Comparison of ENCODE assay signal across 8 cellular contexts in genomic region chr17:44222112-44222869, GRCh38. TPM values are rescaled to one million over a fixed set of nuclear protein-coding genes. Genes with fewer than 3 reads are reported as not detected.
DNase-seq lines count a peak whose midpoint lies in the region; ATAC-seq and TF ChIP-seq lines count a peak whose summit lies in the region.

No MANE protein-coding gene starts in this region.

- CTCF ChIA-PET in PC-3 (lab: Charles Lee): interaction anchor here (0.6 to 1.8 kb wide), 8 partner anchors 14 to 398 kb away, joined by 3 to 8 read pairs (median 5); no protein-coding TSS in a partner anchor

- DNase-seq in DMS 273 treated with DMSO at 0.1 percent for 48 hours (lab: John Stamatoyannopoulos, UW): peak; percentile 89
- DNase-seq in PC-3: peak; percentile 83
- peak; percentile 64 for DNase-seq in activated naive CD8-positive, alpha-beta T cell treated with anti-CD3 and anti-CD28 coated beads, Interleukin-2, amount 50 U/mL, for 24 hours
- DNase-seq in Right ventricle myocardium inferior (ENCODE audit: missing footprints): peak; percentile 87

- H4K20me1 ChIP-seq in PC-3 (ENCODE audit: low read length): no peaks in the 10 kb centered on the region

- no peaks in the 10 kb centered on the region for H3K27me3 Mint-ChIP-seq in activated naive CD8-positive, alpha-beta T cell treated with anti-CD3 and anti-CD28 coated beads, Interleukin-2, amount 50 U/mL, for 24 hours

- ATAC-seq in PC-3: peak; percentile 21
- no peak for ATAC-seq in activated naive CD8-positive, alpha-beta T cell treated with anti-CD3 and anti-CD28 coated beads, Interleukin-2, amount 50 U/mL, for 24 hours
- ATAC-seq in Right ventricle myocardium inferior: peak; percentile 51
- no peak for ATAC-seq in GM18870 (IDR thresholded peaks at IDR 0.05; ENCODE audit: unreplicated experiment)
- ATAC-seq in HG03280 (IDR thresholded peaks at IDR 0.05; ENCODE audit: unreplicated experiment): no peak

- peaks cover 42% of the 10 kb centered on the region for H3K79me2 ChIP-seq in PC-3 (ENCODE audit: low read length)

- no peak overlapping the region for H3K27ac ChIP-seq in HUES64 (ENCODE audit: low read depth, low read length)
- H3K27ac ChIP-seq in PC-3 (ENCODE audit: low read length): peak overlapping the region; percentile 87

- H3K9me3 ChIP-seq in HUES64 (ENCODE audit: insufficient read depth, low read depth, low read length): no peaks in the 10 kb centered on the region
- H3K9me3 ChIP-seq in PC-3 (ENCODE audit: low read length): no peaks in the 10 kb centered on the region
- no peaks in the 10 kb centered on the region for H3K9me3 ChIP-seq in neuron (ENCODE audit: low read length)

- H3K9me2 ChIP-seq in PC-3 (replicated peaks; ENCODE audit: low read length): no peaks in the 10 kb centered on the region

- peak; percentile 36 for TF ChIP-seq CTCF in PC-3 (conservative IDR thresholded peaks at IDR 0.05; ENCODE audit: low read depth, low read length)

- intact Hi-C loops in PC-3 (cut with micrococcal nuclease): loop anchor here (1.0 kb wide), 1 partner anchor 102 kb away; the partner anchor contains the start of gene SLC25A39
- intact Hi-C loops in Right ventricle myocardium inferior (cut with DNase I): loop anchor here (5.0 kb wide), 1 partner anchor 50 kb away; no protein-coding TSS in a partner anchor

- peak overlapping the region; percentile 89 for H3K4me3 Mint-ChIP-seq in activated naive CD8-positive, alpha-beta T cell treated with anti-CD3 and anti-CD28 coated beads, Interleukin-2, amount 50 U/mL, for 24 hours

- H3K9ac ChIP-seq in HUES64 (ENCODE audit: low read depth, low read length): peak overlapping the region; percentile 98
- peak overlapping the region; percentile 97 for H3K9ac ChIP-seq in PC-3 (ENCODE audit: low read length)

- H3K4me1 Mint-ChIP-seq in activated naive CD8-positive, alpha-beta T cell treated with anti-CD3 and anti-CD28 coated beads, Interleukin-2, amount 50 U/mL, for 24 hours: peaks cover 21% of the 10 kb centered on the region

- H3K4me3 ChIP-seq in HUES64 (ENCODE audit: low read length) (peak overlapping the region; percentile 82), PC-3 (ENCODE audit: low read length) (peak overlapping the region; percentile 95), neuron (ENCODE audit: low read length) (peak overlapping the region; percentile 94)

- H3K4me1 ChIP-seq in HUES64 (ENCODE audit: insufficient read depth, low read length) (peaks cover 12% of the 10 kb centered on the region), PC-3 (ENCODE audit: insufficient read depth, low read length) (peaks cover 38% of the 10 kb centered on the region), neuron (ENCODE audit: insufficient read depth, low read length) (peaks cover 18% of the 10 kb centered on the region)

- peaks cover 10% of the 10 kb centered on the region for H3F3A ChIP-seq in PC-3 (ENCODE audit: low read length, unreplicated experiment)

- H3K27ac Mint-ChIP-seq in activated naive CD8-positive, alpha-beta T cell treated with anti-CD3 and anti-CD28 coated beads, Interleukin-2, amount 50 U/mL, for 24 hours: peak overlapping the region; percentile 86

- peak overlapping the region; percentile 94 for H3K4me2 ChIP-seq in PC-3 (ENCODE audit: low read length)

- no peaks in the 10 kb centered on the region; the same call in 1 of the 2 replicates for H3K36me3 ChIP-seq in HUES64 (ENCODE audit: insufficient read depth, low read length)
- H3K36me3 ChIP-seq in PC-3 (ENCODE audit: low read depth, low read length): peaks cover under 1% of the 10 kb centered on the region; the same call in 1 of the 2 replicates
- peaks cover 2% of the 10 kb centered on the region for H3K36me3 ChIP-seq in neuron (ENCODE audit: insufficient read depth, low read length)

- POLR2A ChIA-PET in PC-3 (lab: Charles Lee; ENCODE audit: unreplicated experiment): interaction anchor here (0.6 to 1.0 kb wide), 5 partner anchors 58 to 1224 kb away, joined by 3 to 20 read pairs (median 5); partner anchors contain the start of gene RPL27

- H3K27me3 ChIP-seq in HUES64 (ENCODE audit: insufficient read depth, low read length): no peaks in the 10 kb centered on the region; the same call in 1 of the 2 replicates
- no peaks in the 10 kb centered on the region for H3K27me3 ChIP-seq in PC-3 (ENCODE audit: low read length)
- no peaks in the 10 kb centered on the region for H3K27me3 ChIP-seq in neuron (ENCODE audit: insufficient read depth, low read length)

- H3K36me3 Mint-ChIP-seq in activated naive CD8-positive, alpha-beta T cell treated with anti-CD3 and anti-CD28 coated beads, Interleukin-2, amount 50 U/mL, for 24 hours (ENCODE audit: low read depth): peaks cover 6% of the 10 kb centered on the region

- no peaks in the 10 kb centered on the region for H3K9me3 Mint-ChIP-seq in activated naive CD8-positive, alpha-beta T cell treated with anti-CD3 and anti-CD28 coated beads, Interleukin-2, amount 50 U/mL, for 24 hours

- peak overlapping the region; percentile 58 for H2AFZ ChIP-seq in PC-3 (ENCODE audit: low read length)
- H2AFZ ChIP-seq in neuron (ENCODE audit: low read depth, low read length): no peak overlapping the region

- 3% methylated on average over 36 of the region's 36 CpGs for WGBS in HUES64

- BruUV-seq in PC-3 (replicated peaks; lab: Mats Ljungman, UMichigan): no TSS peak

RNA-seq across cellular contexts. Expression of gene UBTF, which starts 2.8 kb away (rescaled TPM):
- 78.3 TPM for polyA plus RNA-seq in HUES64 (2013, experiment 1 of 2)
- polyA plus RNA-seq in HUES64 (2013, experiment 2 of 2): 65.2 TPM
- total RNA-seq in PC-3 (2014; rRNA removed) (139 and 183 TPM in 2 replicates), Right ventricle myocardium inferior (57.5 TPM)

RNA-seq across cellular contexts. Expression of gene ATXN7L3, which starts 22.6 kb away (rescaled TPM):
- 63.7 TPM for polyA plus RNA-seq in HUES64 (2013, experiment 1 of 2)
- polyA plus RNA-seq in HUES64 (2013, experiment 2 of 2): 69.1 TPM
- total RNA-seq in PC-3 (2014; rRNA removed): 73.9 and 78.3 TPM in 2 replicates
- total RNA-seq in Right ventricle myocardium inferior: 40.8 TPM

RNA-seq across cellular contexts. Expression of gene TMUB2, which starts 35.5 kb away (rescaled TPM):
- 17.6 TPM for polyA plus RNA-seq in HUES64 (2013, experiment 1 of 2)
- 16.2 TPM for polyA plus RNA-seq in HUES64 (2013, experiment 2 of 2)
- total RNA-seq in PC-3 (2014; rRNA removed) (38.3 and 43.4 TPM in 2 replicates), Right ventricle myocardium inferior (20.8 TPM)

RNA-seq across cellular contexts. Expression of gene SLC4A1, which starts 45.6 kb away (rescaled TPM):
- not detected for polyA plus RNA-seq in HUES64 (2013, experiment 1 of 2)
- not detected for polyA plus RNA-seq in HUES64 (2013, experiment 2 of 2)
- total RNA-seq in PC-3 (2014; rRNA removed) (not detected in 2 replicates), Right ventricle myocardium inferior (0.08 TPM)

RNA-seq across cellular contexts. Expression of gene ASB16, which starts 51.8 kb away (rescaled TPM):
- not detected for polyA plus RNA-seq in HUES64 (2013, experiment 1 of 2)
- polyA plus RNA-seq in HUES64 (2013, experiment 2 of 2): not detected
- total RNA-seq in PC-3 (2014; rRNA removed): 0.35 and 0.51 TPM in 2 replicates
- total RNA-seq in Right ventricle myocardium inferior: 14.5 TPM

Comparison
In these comparisons a context has a peak if more than half of its experiments do, and no peak if none do; other contexts are left out.
1. ATAC-seq: peak in PC-3 (single experiment) and Right ventricle myocardium inferior (single experiment); none in activated naive CD8-positive, alpha-beta T cell treated with anti-CD3 and anti-CD28 coated beads, Interleukin-2, amount 50 U/mL, for 24 hours (single experiment), GM18870 (single experiment) and HG03280 (single experiment).
2. Peak in every context shown above with its lines, with median percentiles within 50 percentile points of each other: DNase-seq and H3K4me3 ChIP-seq.